Comparison of ENCODE assay signal across 12 cellular contexts in the genomic region with DNA sequence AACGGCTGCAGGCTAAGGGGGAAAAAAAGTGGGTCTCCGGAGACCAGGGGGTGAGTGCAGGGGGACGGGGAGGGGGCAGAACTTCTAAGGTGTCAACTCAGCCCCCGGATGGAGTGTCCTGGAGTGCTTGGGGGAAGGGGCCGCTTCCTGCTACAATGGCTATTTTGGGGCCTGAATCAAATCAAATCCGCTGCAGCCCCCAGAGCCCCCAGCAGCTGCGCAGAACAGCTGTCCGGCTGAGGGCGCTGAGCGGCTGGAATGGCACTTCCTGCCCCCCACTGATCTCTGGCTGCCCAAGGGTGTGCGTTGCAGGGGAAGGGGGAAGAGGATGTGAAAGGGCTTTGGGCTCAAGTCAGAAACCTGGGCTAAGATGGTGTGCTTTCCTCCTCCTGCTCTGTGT.
DNase-seq lines count a peak whose midpoint lies in the region; ATAC-seq and TF ChIP-seq lines count a peak whose summit lies in the region.
"Had no signal": no experiment of that assay in that cellular context is flagged by ENCODE, and none has a peak within 500 bp of the region (broad histone marks: within the 10 kb centered on the region; RNA-seq: fewer than 3 reads in every experiment).

No MANE protein-coding gene starts in this region.

- no peaks in the 10 kb centered on the region for H3K9me3 ChIP-seq in neuron (ENCODE audit: low read length)

- peaks cover 28% of the 10 kb centered on the region for H3K4me1 ChIP-seq in neuron (ENCODE audit: insufficient read depth, low read length)

- peaks cover 11% of the 10 kb centered on the region for H3K27me3 ChIP-seq in neuron (ENCODE audit: insufficient read depth, low read length)

- TF ChIP-seq POLR2A in NB4 (IDR thresholded peaks at IDR 0.05; ENCODE audit: extremely low read depth, insufficient read length) = no peak

- H3K36me3 ChIP-seq in neuron (ENCODE audit: insufficient read depth, low read length) = no peaks in the 10 kb centered on the region

- H2AFZ ChIP-seq in neuron (ENCODE audit: low read depth, low read length) = peak overlapping the region; percentile 46

- peak; percentile 23 for TF ChIP-seq CTCF in GM10266 (IDR thresholded peaks at IDR 0.05; ENCODE audit: control insufficient read depth, insufficient read depth, low read depth, missing control alignments)
- TF ChIP-seq CTCF in NB4 (IDR thresholded peaks at IDR 0.05; ENCODE audit: low read depth, low read length) = peak; percentile 7

- ATAC-seq in GM18909 (IDR thresholded peaks at IDR 0.05; ENCODE audit: poor library complexity, unreplicated experiment) = no peak
- ATAC-seq in HG03280 (IDR thresholded peaks at IDR 0.05; ENCODE audit: unreplicated experiment) = no peak
- ATAC-seq in GM21619 (IDR thresholded peaks at IDR 0.05; ENCODE audit: unreplicated experiment) = no peak
- ATAC-seq: right cardiac atrium had no signal

- H3K4me3 ChIP-seq in NB4 (ENCODE audit: low read depth, low read length) = no peak overlapping the region
- H3K4me3 ChIP-seq in neuron (ENCODE audit: low read length) = peak overlapping the region; percentile 26

- no peak for DNase-seq in GM10266 (ENCODE audit: extremely low spot score)
- peak; percentile 48 for DNase-seq in NB4 (ENCODE audit: low read depth)
- peak; percentile 37 for DNase-seq in foreskin melanocyte
- DNase-seq in NCI-H1436 (lab: John Stamatoyannopoulos, UW) = no peak
- DNase-seq: activated CD4-positive, alpha-beta T cell treated with anti-CD3 and anti-CD28 coated beads for 4 hours; activated gamma-delta T cell; T-helper 1 cell had no signal

Comparison
In these comparisons a context has a peak if more than half of its experiments do, and no peak if none do; other contexts are left out.
1. DNase-seq: peak in NB4 (single experiment) and foreskin melanocyte (single experiment); none in GM10266 (single experiment) and NCI-H1436 (single experiment).